1 cellular context compared by ENCODE assay signal in genomic region chr1:11934295-11935039, GRCh38.
A peak's percentile ranks its signal among the peaks of the same experiment; 100 is the strongest.
TF ChIP-seq lines count a peak whose summit lies in the region.

TSS of gene PLOD1 (plus strand) at chr1:11934717. CDS start at chr1:11934780, 63 bp downstream.

TF ChIP-seq in K562, 482 proteins besides CTCF, POLR2A, EP300 and RAD21 (continued from another document):
- TF ChIP-seq, protein P1, sequence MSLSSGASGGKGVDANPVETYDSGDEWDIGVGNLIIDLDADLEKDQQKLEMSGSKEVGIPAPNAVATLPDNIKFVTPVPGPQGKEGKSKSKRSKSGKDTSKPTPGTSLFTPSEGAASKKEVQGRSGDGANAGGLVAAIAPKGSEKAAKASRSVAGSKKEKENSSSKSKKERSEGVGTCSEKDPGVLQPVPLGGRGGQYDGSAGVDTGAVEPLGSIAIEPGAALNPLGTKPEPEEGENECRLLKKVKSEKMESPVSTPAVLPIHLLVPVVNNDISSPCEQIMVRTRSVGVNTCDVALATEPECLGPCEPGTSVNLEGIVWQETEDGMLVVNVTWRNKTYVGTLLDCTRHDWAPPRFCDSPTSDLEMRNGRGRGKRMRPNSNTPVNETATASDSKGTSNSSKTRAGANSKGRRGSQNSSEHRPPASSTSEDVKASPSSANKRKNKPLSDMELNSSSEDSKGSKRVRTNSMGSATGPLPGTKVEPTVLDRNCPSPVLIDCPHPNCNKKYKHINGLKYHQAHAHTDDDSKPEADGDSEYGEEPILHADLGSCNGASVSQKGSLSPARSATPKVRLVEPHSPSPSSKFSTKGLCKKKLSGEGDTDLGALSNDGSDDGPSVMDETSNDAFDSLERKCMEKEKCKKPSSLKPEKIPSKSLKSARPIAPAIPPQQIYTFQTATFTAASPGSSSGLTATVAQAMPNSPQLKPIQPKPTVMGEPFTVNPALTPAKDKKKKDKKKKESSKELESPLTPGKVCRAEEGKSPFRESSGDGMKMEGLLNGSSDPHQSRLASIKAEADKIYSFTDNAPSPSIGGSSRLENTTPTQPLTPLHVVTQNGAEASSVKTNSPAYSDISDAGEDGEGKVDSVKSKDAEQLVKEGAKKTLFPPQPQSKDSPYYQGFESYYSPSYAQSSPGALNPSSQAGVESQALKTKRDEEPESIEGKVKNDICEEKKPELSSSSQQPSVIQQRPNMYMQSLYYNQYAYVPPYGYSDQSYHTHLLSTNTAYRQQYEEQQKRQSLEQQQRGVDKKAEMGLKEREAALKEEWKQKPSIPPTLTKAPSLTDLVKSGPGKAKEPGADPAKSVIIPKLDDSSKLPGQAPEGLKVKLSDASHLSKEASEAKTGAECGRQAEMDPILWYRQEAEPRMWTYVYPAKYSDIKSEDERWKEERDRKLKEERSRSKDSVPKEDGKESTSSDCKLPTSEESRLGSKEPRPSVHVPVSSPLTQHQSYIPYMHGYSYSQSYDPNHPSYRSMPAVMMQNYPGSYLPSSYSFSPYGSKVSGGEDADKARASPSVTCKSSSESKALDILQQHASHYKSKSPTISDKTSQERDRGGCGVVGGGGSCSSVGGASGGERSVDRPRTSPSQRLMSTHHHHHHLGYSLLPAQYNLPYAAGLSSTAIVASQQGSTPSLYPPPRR (CRISPR knock-in tag; IDR thresholded peaks at IDR 0.05; ENCODE audit: borderline replicate concordance) = peak; percentile 72; the same call in 1 of the 2 replicates
- TF ChIP-seq NCOA6 (IDR thresholded peaks at IDR 0.05) = no peak
- TF ChIP-seq BRD4 (IDR thresholded peaks at IDR 0.05) = no peak
- no peak for TF ChIP-seq ZNF318 (IDR thresholded peaks at IDR 0.05; ENCODE audit: borderline replicate concordance in 1 of 2, low read depth in 1 of 2)
- TF ChIP-seq ZNF3 (CRISPR knock-in tag; IDR thresholded peaks at IDR 0.05) = no peak
- TF ChIP-seq CBFA2T3 (IDR thresholded peaks at IDR 0.05) = peak; percentile 25
- TF ChIP-seq ZNF561 (CRISPR knock-in tag; conservative IDR thresholded peaks at IDR 0.05) = no peak
- TF ChIP-seq CEBPG (CRISPR knock-in tag; IDR thresholded peaks at IDR 0.05) = no peak
- no peak for TF ChIP-seq CEBPG (tag; conservative IDR thresholded peaks at IDR 0.05 in 1 of 2, IDR thresholded peaks at IDR 0.05 in 1 of 2)
- no peak for TF ChIP-seq ZNF551 (CRISPR knock-in tag; IDR thresholded peaks at IDR 0.05)
- no peak for TF ChIP-seq MXI1 (IDR thresholded peaks at IDR 0.05; ENCODE audit: low read depth, low read length)
- TF ChIP-seq TOE1 (IDR thresholded peaks at IDR 0.05; ENCODE audit: borderline replicate concordance) = peak; percentile 61; the same call in 1 of the 2 replicates
- TF ChIP-seq TOE1 (CRISPR knock-in tag; IDR thresholded peaks at IDR 0.05; ENCODE audit: borderline replicate concordance, low read depth) = peak; percentile 82; the same call in 1 of the 2 replicates
- TF ChIP-seq ARHGAP35 (IDR thresholded peaks at IDR 0.05; ENCODE audit: partially characterized antibody) = no peak
- no peak for TF ChIP-seq CSDE1 (IDR thresholded peaks at IDR 0.05)
- peak; percentile 76; the same call in 1 of the 2 replicates for TF ChIP-seq RFX7 (CRISPR knock-in tag; IDR thresholded peaks at IDR 0.05)
- TF ChIP-seq ZNF76 (CRISPR knock-in tag; IDR thresholded peaks at IDR 0.05; ENCODE audit: borderline replicate concordance) = no peak
- TF ChIP-seq MTA3 (IDR thresholded peaks at IDR 0.05; ENCODE audit: borderline replicate concordance) = peak; percentile 63; the same call in 1 of the 2 replicates
- 0 out of 2 replicates have a peak, but pooled peaks have one; percentile 12 for TF ChIP-seq ZSCAN32 (CRISPR knock-in tag; IDR thresholded peaks at IDR 0.05)
- TF ChIP-seq KHSRP (IDR thresholded peaks at IDR 0.05) = no peak
- no peak for TF ChIP-seq FOXK2 (conservative IDR thresholded peaks at IDR 0.05 in 1 of 2, IDR thresholded peaks at IDR 0.05 in 1 of 2; ENCODE audit: low read depth in 2 of 2)
- peak; percentile 89 for TF ChIP-seq SAFB (IDR thresholded peaks at IDR 0.05; ENCODE audit: borderline replicate concordance, low read depth, low read length)
- no peak for TF ChIP-seq MYBL2 (IDR thresholded peaks at IDR 0.05; ENCODE audit: low read depth)
- TF ChIP-seq MYBL2 (CRISPR knock-in tag; IDR thresholded peaks at IDR 0.05; ENCODE audit: borderline replicate concordance) = no peak
- TF ChIP-seq ZNF644 (tag; IDR thresholded peaks at IDR 0.05; ENCODE audit: low read depth) = 0 out of 2 replicates have a peak, but pooled peaks have one; percentile 33
- TF ChIP-seq ZNF324 (CRISPR knock-in tag; IDR thresholded peaks at IDR 0.05) = 0 out of 2 replicates have a peak, but pooled peaks have one; percentile 10
- no peak for TF ChIP-seq XRCC4 (IDR thresholded peaks at IDR 0.05; ENCODE audit: extremely low read depth, insufficient read depth, insufficient read length)
- peak; percentile 95 for TF ChIP-seq RBFOX2 (IDR thresholded peaks at IDR 0.05; ENCODE audit: low read depth, low read length)
- no peak for TF ChIP-seq HDAC6 (IDR thresholded peaks at IDR 0.05; ENCODE audit: low read depth, low read length)
- peak; percentile 87 for TF ChIP-seq SP1 (CRISPR knock-in tag; IDR thresholded peaks at IDR 0.05)
- TF ChIP-seq NR2C2 (CRISPR knock-in tag; IDR thresholded peaks at IDR 0.05) = peak; percentile 68
- TF ChIP-seq NR2C2 (tag; IDR thresholded peaks at IDR 0.05) = 0 out of 2 replicates have a peak, but pooled peaks have one; percentile 31
- TF ChIP-seq BRD9 (IDR thresholded peaks at IDR 0.05; ENCODE audit: low read depth, partially characterized antibody) = no peak
- no peak for TF ChIP-seq NUFIP1 (IDR thresholded peaks at IDR 0.05; ENCODE audit: partially characterized antibody)
- TF ChIP-seq RBM15 (IDR thresholded peaks at IDR 0.05; ENCODE audit: insufficient read depth, low read length) = no peak
- TF ChIP-seq PYGO2 (tag; IDR thresholded peaks at IDR 0.05) = no peak
- no peak for TF ChIP-seq CHD4 (IDR thresholded peaks at IDR 0.05; ENCODE audit: insufficient read depth, insufficient replicate concordance, low read depth, low read length, poor library complexity, severe bottlenecking)
- TF ChIP-seq ZNF655 (CRISPR knock-in tag; IDR thresholded peaks at IDR 0.05) = no peak
- TF ChIP-seq, protein P2, sequence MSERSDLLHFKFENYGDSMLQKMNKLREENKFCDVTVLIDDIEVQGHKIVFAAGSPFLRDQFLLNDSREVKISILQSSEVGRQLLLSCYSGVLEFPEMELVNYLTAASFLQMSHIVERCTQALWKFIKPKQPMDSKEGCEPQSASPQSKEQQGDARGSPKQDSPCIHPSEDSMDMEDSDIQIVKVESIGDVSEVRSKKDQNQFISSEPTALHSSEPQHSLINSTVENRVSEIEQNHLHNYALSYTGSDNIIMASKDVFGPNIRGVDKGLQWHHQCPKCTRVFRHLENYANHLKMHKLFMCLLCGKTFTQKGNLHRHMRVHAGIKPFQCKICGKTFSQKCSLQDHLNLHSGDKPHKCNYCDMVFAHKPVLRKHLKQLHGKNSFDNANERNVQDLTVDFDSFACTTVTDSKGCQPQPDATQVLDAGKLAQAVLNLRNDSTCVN (CRISPR knock-in tag; IDR thresholded peaks at IDR 0.05) = no peak
- no peak for TF ChIP-seq TRIM24 (IDR thresholded peaks at IDR 0.05)
- TF ChIP-seq NCOR1 (IDR thresholded peaks at IDR 0.05) = no peak
- TF ChIP-seq ARID3B (CRISPR knock-in tag; IDR thresholded peaks at IDR 0.05; ENCODE audit: borderline replicate concordance) = no peak
- TF ChIP-seq ASH1L (IDR thresholded peaks at IDR 0.05; ENCODE audit: borderline replicate concordance, low read depth, partially characterized antibody) = no peak
- TF ChIP-seq, protein P3, sequence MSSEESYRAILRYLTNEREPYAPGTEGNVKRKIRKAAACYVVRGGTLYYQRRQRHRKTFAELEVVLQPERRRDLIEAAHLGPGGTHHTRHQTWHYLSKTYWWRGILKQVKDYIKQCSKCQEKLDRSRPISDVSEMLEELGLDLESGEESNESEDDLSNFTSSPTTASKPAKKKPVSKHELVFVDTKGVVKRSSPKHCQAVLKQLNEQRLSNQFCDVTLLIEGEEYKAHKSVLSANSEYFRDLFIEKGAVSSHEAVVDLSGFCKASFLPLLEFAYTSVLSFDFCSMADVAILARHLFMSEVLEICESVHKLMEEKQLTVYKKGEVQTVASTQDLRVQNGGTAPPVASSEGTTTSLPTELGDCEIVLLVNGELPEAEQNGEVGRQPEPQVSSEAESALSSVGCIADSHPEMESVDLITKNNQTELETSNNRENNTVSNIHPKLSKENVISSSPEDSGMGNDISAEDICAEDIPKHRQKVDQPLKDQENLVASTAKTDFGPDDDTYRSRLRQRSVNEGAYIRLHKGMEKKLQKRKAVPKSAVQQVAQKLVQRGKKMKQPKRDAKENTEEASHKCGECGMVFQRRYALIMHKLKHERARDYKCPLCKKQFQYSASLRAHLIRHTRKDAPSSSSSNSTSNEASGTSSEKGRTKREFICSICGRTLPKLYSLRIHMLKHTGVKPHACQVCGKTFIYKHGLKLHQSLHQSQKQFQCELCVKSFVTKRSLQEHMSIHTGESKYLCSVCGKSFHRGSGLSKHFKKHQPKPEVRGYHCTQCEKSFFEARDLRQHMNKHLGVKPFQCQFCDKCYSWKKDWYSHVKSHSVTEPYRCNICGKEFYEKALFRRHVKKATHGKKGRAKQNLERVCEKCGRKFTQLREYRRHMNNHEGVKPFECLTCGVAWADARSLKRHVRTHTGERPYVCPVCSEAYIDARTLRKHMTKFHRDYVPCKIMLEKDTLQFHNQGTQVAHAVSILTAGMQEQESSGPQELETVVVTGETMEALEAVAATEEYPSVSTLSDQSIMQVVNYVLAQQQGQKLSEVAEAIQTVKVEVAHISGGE (CRISPR knock-in tag; IDR thresholded peaks at IDR 0.05) = peak in 1 of 3 experiments; percentile 89; a peak in 2 of 6 replicates
- TF ChIP-seq ZNF175 (CRISPR knock-in tag; IDR thresholded peaks at IDR 0.05; ENCODE audit: low read depth) = no peak; the same call in 1 of the 2 replicates
- no peak for TF ChIP-seq MAFK (IDR thresholded peaks at IDR 0.05; ENCODE audit: low read length)
